ENCODE assay signal across 8 cellular contexts in genomic region chr6:28941681-28942448, GRCh38. TPM values are rescaled to one million over a fixed set of nuclear protein-coding genes. Genes with fewer than 3 reads are reported as not detected.
DNase-seq lines count a peak whose midpoint lies in the region; ATAC-seq and TF ChIP-seq lines count a peak whose summit lies in the region.

No MANE protein-coding gene starts in this region.

- intact Hi-C loops in activated B cell treated with CpG ODN at 0.5 μM for 24 hours (cut with micrococcal nuclease) = loop anchor here (1.0 to 10.0 kb wide), 14 partner anchors 19 to 1765 kb away; partner anchors contain the start of genes TRIM27, ZNF165 and ZNF184

- peak overlapping the region; percentile 89 for H3K4me3 ChIP-seq in iPS-20b (ENCODE audit: low read length)
- peak overlapping the region; percentile 64 for H3K4me3 ChIP-seq in suprapubic skin

- POLR2A ChIA-PET in activated B cell treated with CpG ODN at 0.5 μM for 24 hours (lab: Charles Lee) = interaction anchor here (0.6 to 3.7 kb wide), 8 partner anchors 18 to 1765 kb away, joined by 3 to 47 read pairs (median 8); partner anchors contain the start of gene TRIM27

- H3K4me1 Mint-ChIP-seq in activated CD8-positive, alpha-beta memory T cell treated with anti-CD3 and anti-CD28 coated beads, Interleukin-2, amount 10 ng/mL, durations not matched to agents 7 days and 5 days = peaks cover 43% of the 10 kb centered on the region
- H3K4me1 Mint-ChIP-seq in activated B cell treated with CpG ODN at 0.5 μM for 24 hours = peaks cover 47% of the 10 kb centered on the region

- H3K4me1 ChIP-seq in iPS-20b (ENCODE audit: insufficient read depth, low read length) (0 out of 2 replicates have a peak, but pooled peaks cover 2% of the 10 kb centered on the region), suprapubic skin (peaks cover 36% of the 10 kb centered on the region)

- no peaks in the 10 kb centered on the region for H3K9me3 Mint-ChIP-seq in activated CD8-positive, alpha-beta memory T cell treated with anti-CD3 and anti-CD28 coated beads, Interleukin-2, amount 10 ng/mL, durations not matched to agents 7 days and 5 days (ENCODE audit: low read depth)
- no peaks in the 10 kb centered on the region for H3K9me3 Mint-ChIP-seq in activated B cell treated with CpG ODN at 0.5 μM for 24 hours

- WGBS in suprapubic skin = 12% methylated on average over 13 of the region's 13 CpGs

- TF ChIP-seq CTCF in activated B cell treated with CpG ODN at 0.5 μM for 24 hours (IDR thresholded peaks at IDR 0.05) = no peak
- TF ChIP-seq CTCF in suprapubic skin (IDR thresholded peaks at IDR 0.05) = no peak

- no peak for TF ChIP-seq POLR2A in suprapubic skin (IDR thresholded peaks at IDR 0.05)

- H3K27me3 ChIP-seq in iPS-20b (ENCODE audit: insufficient read depth, low read length) (no peaks in the 10 kb centered on the region), suprapubic skin (no peaks in the 10 kb centered on the region)

- H3K27me3 Mint-ChIP-seq in activated CD8-positive, alpha-beta memory T cell treated with anti-CD3 and anti-CD28 coated beads, Interleukin-2, amount 10 ng/mL, durations not matched to agents 7 days and 5 days = no peaks in the 10 kb centered on the region
- peaks cover 3% of the 10 kb centered on the region for H3K27me3 Mint-ChIP-seq in activated B cell treated with CpG ODN at 0.5 μM for 24 hours

- H3K36me3 Mint-ChIP-seq in activated CD8-positive, alpha-beta memory T cell treated with anti-CD3 and anti-CD28 coated beads, Interleukin-2, amount 10 ng/mL, durations not matched to agents 7 days and 5 days = no peaks in the 10 kb centered on the region
- peaks cover 14% of the 10 kb centered on the region for H3K36me3 Mint-ChIP-seq in activated B cell treated with CpG ODN at 0.5 μM for 24 hours (ENCODE audit: low read depth)

- H3K9ac ChIP-seq in iPS-20b (ENCODE audit: low read depth, low read length) = peak overlapping the region; percentile 47; the same call in 1 of the 2 replicates

- H3K27ac ChIP-seq in iPS-20b (ENCODE audit: low read length) = no peak overlapping the region
- no peak overlapping the region for H3K27ac ChIP-seq in suprapubic skin

- no peaks in the 10 kb centered on the region for H3K9me3 ChIP-seq in iPS-20b (ENCODE audit: insufficient read depth, low read depth, low read length)
- no peaks in the 10 kb centered on the region for H3K9me3 ChIP-seq in suprapubic skin

- H3K36me3 ChIP-seq in iPS-20b (ENCODE audit: insufficient read depth, low read depth, low read length) (no peaks in the 10 kb centered on the region), suprapubic skin (no peaks in the 10 kb centered on the region)

- H3K4me3 Mint-ChIP-seq in activated CD8-positive, alpha-beta memory T cell treated with anti-CD3 and anti-CD28 coated beads, Interleukin-2, amount 10 ng/mL, durations not matched to agents 7 days and 5 days = peak overlapping the region; percentile 89
- H3K4me3 Mint-ChIP-seq in activated B cell treated with CpG ODN at 0.5 μM for 24 hours = peak overlapping the region; percentile 95

- no peak for DNase-seq in activated CD8-positive, alpha-beta memory T cell treated with anti-CD3 and anti-CD28 coated beads, Interleukin-2, amount 10 ng/mL, durations not matched to agents 7 days and 5 days
- DNase-seq in activated CD8-positive, alpha-beta memory T cell treated with anti-CD3 and anti-CD28 coated beads, Interleukin-2, amount 50 U/mL, for 4 hours = no peak
- DNase-seq in activated B cell treated with CpG ODN at 0.5 μM for 24 hours = no peak
- no peak for DNase-seq in suprapubic skin (ENCODE audit: low spot score in 2 of 2)
- no peak for DNase-seq in NCI-H2196 (lab: John Stamatoyannopoulos, UW; ENCODE audit: unreplicated experiment)
- DNase-seq in activated CD4-positive, alpha-beta T cell treated with anti-CD3 and anti-CD28 coated beads, Interleukin-2, amount 50 U/mL, for 48 hours = no peak

- H3K27ac Mint-ChIP-seq in activated CD8-positive, alpha-beta memory T cell treated with anti-CD3 and anti-CD28 coated beads, Interleukin-2, amount 10 ng/mL, durations not matched to agents 7 days and 5 days = peak overlapping the region; percentile 96
- peak overlapping the region; percentile 88 for H3K27ac Mint-ChIP-seq in activated B cell treated with CpG ODN at 0.5 μM for 24 hours

- no peak for TF ChIP-seq EP300 in suprapubic skin (IDR thresholded peaks at IDR 0.05)

- CTCF ChIA-PET in activated CD8-positive, alpha-beta memory T cell treated with anti-CD3 and anti-CD28 coated beads, Interleukin-2, amount 10 ng/mL, durations not matched to agents 7 days and 5 days (lab: Charles Lee) = interaction anchor here (0.7 to 6.5 kb wide), 11 partner anchors 11 to 1190 kb away, joined by 3 to 66 read pairs (median 4); partner anchors contain the start of gene TRIM27
- CTCF ChIA-PET in activated B cell treated with CpG ODN at 0.5 μM for 24 hours (lab: Charles Lee) = interaction anchor here (2.1 kb wide), 1 partner anchor 19 kb away, joined by 10 read pairs; the partner anchor contains the start of gene TRIM27

- no peak for ATAC-seq in activated CD8-positive, alpha-beta memory T cell treated with anti-CD3 and anti-CD28 coated beads, Interleukin-2, amount 10 ng/mL, durations not matched to agents 7 days and 5 days
- ATAC-seq in activated B cell treated with CpG ODN at 0.5 μM for 24 hours (ENCODE audit: low read depth) (no peak), HG03139 (IDR thresholded peaks at IDR 0.05; ENCODE audit: unreplicated experiment) (no peak)

RNA-seq across cellular contexts. Expression of gene TRIM27, which starts 18.1 kb away (rescaled TPM):
- 10 to 100 TPM; 52.5 to 62.9 TPM for total RNA-seq in activated CD8-positive, alpha-beta memory T cell treated with anti-CD3 and anti-CD28 coated beads, Interleukin-2, amount 10 ng/mL, durations not matched to agents 7 days and 5 days
- 59.5 and 64.8 TPM in 2 replicates for total RNA-seq in activated B cell treated with CpG ODN at 0.5 μM for 24 hours
- 10 to 100 TPM; 30.0 to 48.0 (median 40.2) TPM for total RNA-seq in suprapubic skin
